In genomic region chr1:222712253-222713090, GRCh38 we compare ENCODE assay signal across 1 cellular context.
TF ChIP-seq lines count a peak whose summit lies in the region.

TSS of gene AIDA (minus strand) at chr1:222712491. CDS start at chr1:222712317, 174 bp downstream.
TSS of gene BROX (plus strand) at chr1:222712564. CDS start at chr1:222715700, 3,136 bp downstream.

TF ChIP-seq in K562, 482 proteins besides CTCF, POLR2A, EP300 and RAD21 (continued from another document and continues in another):
- no peak for TF ChIP-seq ZBTB49 (CRISPR knock-in tag; IDR thresholded peaks at IDR 0.05; ENCODE audit: borderline replicate concordance)
- peak in 1 of 2 experiments; percentile 88; a peak in 2 of 4 replicates for TF ChIP-seq ZNF639 (CRISPR knock-in tag; conservative IDR thresholded peaks at IDR 0.05 in 1 of 2, IDR thresholded peaks at IDR 0.05 in 1 of 2)
- TF ChIP-seq ATF6 (CRISPR knock-in tag; IDR thresholded peaks at IDR 0.05), result no peak; the same call in 1 of the 2 replicates
- TF ChIP-seq TARDBP (IDR thresholded peaks at IDR 0.05), result peak; percentile 80; the same call in 1 of the 2 replicates
- TF ChIP-seq CGGBP1 (CRISPR knock-in tag; IDR thresholded peaks at IDR 0.05), result peak; percentile 67; the same call in 1 of the 2 replicates
- TF ChIP-seq ZNF75A (CRISPR knock-in tag; IDR thresholded peaks at IDR 0.05), result no peak; the same call in 1 of the 2 replicates
- TF ChIP-seq TRIM24 (IDR thresholded peaks at IDR 0.05), result no peak
- TF ChIP-seq RBM25 (IDR thresholded peaks at IDR 0.05; ENCODE audit: low read depth, low read length, severe bottlenecking), result no peak
- 0 out of 2 replicates have a peak, but pooled peaks have one; percentile 55 for TF ChIP-seq ZNF165 (CRISPR knock-in tag; IDR thresholded peaks at IDR 0.05; ENCODE audit: borderline replicate concordance)
- TF ChIP-seq ZBTB9 (CRISPR knock-in tag; IDR thresholded peaks at IDR 0.05), result peak; percentile 91; the same call in 1 of the 2 replicates
- TF ChIP-seq MAFF (IDR thresholded peaks at IDR 0.05; ENCODE audit: low read length), result no peak
- TF ChIP-seq NEUROD1 (IDR thresholded peaks at IDR 0.05; ENCODE audit: borderline replicate concordance, low read depth, low read length, partially characterized antibody), result peak; percentile 44
- TF ChIP-seq ZNF707 (CRISPR knock-in tag; conservative IDR thresholded peaks at IDR 0.05), result 0 out of 2 replicates have a peak, but pooled peaks have one; percentile 59
- no peak for TF ChIP-seq KLF1 (tag; IDR thresholded peaks at IDR 0.05)
- TF ChIP-seq ETV5 (CRISPR knock-in tag; IDR thresholded peaks at IDR 0.05; ENCODE audit: low read depth), result no peak; the same call in 1 of the 2 replicates
- TF ChIP-seq ZNF764 (CRISPR knock-in tag; IDR thresholded peaks at IDR 0.05; ENCODE audit: low read depth), result no peak
- no peak for TF ChIP-seq KDM1A (IDR thresholded peaks at IDR 0.05)
- TF ChIP-seq ZNF398 (CRISPR knock-in tag; IDR thresholded peaks at IDR 0.05), result no peak
- no peak for TF ChIP-seq ZBTB33 (CRISPR knock-in tag; IDR thresholded peaks at IDR 0.05)
- no peak for TF ChIP-seq ZFP30 (CRISPR knock-in tag; IDR thresholded peaks at IDR 0.05; ENCODE audit: borderline replicate concordance)
- no peak for TF ChIP-seq ZBTB40 (IDR thresholded peaks at IDR 0.05)
- no peak for TF ChIP-seq ZBTB40 (CRISPR knock-in tag; IDR thresholded peaks at IDR 0.05)
- TF ChIP-seq THAP12 (CRISPR knock-in tag; IDR thresholded peaks at IDR 0.05), result peak; percentile 57; the same call in 1 of the 2 replicates
- no peak for TF ChIP-seq SNRNP70 (optimal IDR thresholded peaks at IDR 0.05; ENCODE audit: low read depth, low read length)
- TF ChIP-seq NCOA2 (IDR thresholded peaks at IDR 0.05; ENCODE audit: partially characterized antibody in 2 of 2), result no peak
- no peak for TF ChIP-seq ZBTB5 (IDR thresholded peaks at IDR 0.05)
